In genomic region chr7:100167912-100168323, GRCh38 we compare ENCODE assay signal across 8 cellular contexts. TPM values are rescaled to one million over a fixed set of nuclear protein-coding genes. Genes with fewer than 3 reads are reported as not detected.
DNase-seq lines count a peak whose midpoint lies in the region; ATAC-seq and TF ChIP-seq lines count a peak whose summit lies in the region.

No MANE protein-coding gene starts in this region.

- H3K36me3 ChIP-seq in breast epithelium (no peaks in the 10 kb centered on the region), tibial artery (no peaks in the 10 kb centered on the region)

- CTCF ChIA-PET in MCF 10A (lab: Yijun Ruan, JAX), result interaction anchor here (0.6 to 1.7 kb wide), 3 partner anchors 25 to 113 kb away, joined by 3 to 5 read pairs (median 4); no protein-coding TSS in a partner anchor

- H3K27me3 ChIP-seq in breast epithelium (no peaks in the 10 kb centered on the region), tibial artery (peaks cover 0 to 17% of the 10 kb centered on the region in 2 donors)

- BruUV-seq in MCF 10A (replicated peaks; lab: Mats Ljungman, UMichigan), result no TSS peak

- TF ChIP-seq CTCF in breast epithelium (IDR thresholded peaks at IDR 0.05), result no peak
- no peak for TF ChIP-seq CTCF in MCF 10A (IDR thresholded peaks at IDR 0.05; ENCODE audit: unreplicated experiment)
- TF ChIP-seq CTCF in astrocyte of the spinal cord (IDR thresholded peaks at IDR 0.05; ENCODE audit: low read depth, low read length), result no peak
- no peak for TF ChIP-seq CTCF in tibial artery (IDR thresholded peaks at IDR 0.05)

- TF ChIP-seq POLR2A in breast epithelium (IDR thresholded peaks at IDR 0.05), result no peak

- H3K9me3 ChIP-seq in breast epithelium (no peaks in the 10 kb centered on the region), tibial artery (no peaks in the 10 kb centered on the region)

- no peak overlapping the region for H3K4me3 Mint-ChIP-seq in MCF 10A (ENCODE audit: unreplicated experiment)

- H3K4me3 ChIP-seq in breast epithelium (peak overlapping the region; percentile 46 to 65 (median 52)), astrocyte of the spinal cord (ENCODE audit: low read depth, low read length) (peak overlapping the region; percentile 51), tibial artery (peak overlapping the region; percentile 51 to 56)

- POLR2A ChIA-PET in MCF 10A (lab: Yijun Ruan, JAX), result interaction anchor here (0.8 to 1.6 kb wide), 3 partner anchors 9 to 19 kb away, joined by 4 to 8 read pairs (median 6); partner anchors contain the start of genes GPC2, LAMTOR4, STAG3 and TRAPPC14

- H3K36me3 Mint-ChIP-seq in MCF 10A (ENCODE audit: insufficient read depth, unreplicated experiment), result no peaks in the 10 kb centered on the region

- H3K27ac ChIP-seq in breast epithelium (peak overlapping the region; percentile 45 to 56), tibial artery (peak overlapping the region; percentile 64 to 71)

- no peak for DNase-seq in breast epithelium (ENCODE audit: low spot score in 2 of 2)
- no peak for DNase-seq in MCF 10A (ENCODE audit: unreplicated experiment)
- peak; percentile 22 for DNase-seq in astrocyte of the spinal cord (ENCODE audit: low read depth, low spot score)
- DNase-seq in left colon, result peak in 1 of 2 donors; percentile 56
- DNase-seq in tibial artery, result no peak
- no peak for DNase-seq in HPDE6-E6E7 (ENCODE audit: extremely low spot score)

- intact Hi-C loops in breast epithelium (cut with DNase I; ENCODE audit: low total_unique reads), result loop anchor here (5.0 kb wide), 1 partner anchor 416 kb away; no protein-coding TSS in a partner anchor
- intact Hi-C loops in MCF 10A (cut with micrococcal nuclease), result no loop called here
- intact Hi-C loops in left colon (cut with DNase I, micrococcal nuclease), result no loop called here
- intact Hi-C loops in tibial artery (cut with DNase I; ENCODE audit: low total_unique reads), result no loop called here

- H3K4me1 ChIP-seq in breast epithelium (no peaks in the 10 kb centered on the region), tibial artery (peaks cover 0 to 33% (median 20%) of the 10 kb centered on the region in 4 donors)

- no peak overlapping the region for H3K27ac Mint-ChIP-seq in MCF 10A (ENCODE audit: low read depth, unreplicated experiment)

- no peaks in the 10 kb centered on the region for H3K9me3 Mint-ChIP-seq in MCF 10A (ENCODE audit: unreplicated experiment)

- H3K4me1 Mint-ChIP-seq in MCF 10A (ENCODE audit: insufficient read depth, unreplicated experiment), result peaks cover 28% of the 10 kb centered on the region

- peak; percentile 59 for ATAC-seq in left colon
- no peak for ATAC-seq in HG02763 (IDR thresholded peaks at IDR 0.05; ENCODE audit: unreplicated experiment)
- ATAC-seq in HG03280 (IDR thresholded peaks at IDR 0.05; ENCODE audit: unreplicated experiment), result no peak

- in situ Hi-C loops in astrocyte of the spinal cord (cut with HindIII; ENCODE audit: low sequenced_read_pairs), result no loop called here

- H3K27me3 Mint-ChIP-seq in MCF 10A (ENCODE audit: insufficient read depth, unreplicated experiment), result peaks cover 42% of the 10 kb centered on the region

RNA-seq across cellular contexts. Expression of gene GAL3ST4, which starts 0.5 kb away (rescaled TPM):
- total RNA-seq in breast epithelium (1 to 10 TPM in 2 of 3 donors, under 1 TPM in 1; 0.98 to 2.5 (median 1.9) TPM), MCF 10A (2022) (0.17 and 0.26 TPM in 2 replicates), left colon (10 to 100 TPM in 1 of 2 donors, 1 to 10 TPM in 1; 8.0 to 10.9 TPM)

RNA-seq across cellular contexts. Expression of gene GPC2, which starts 9.3 kb away (rescaled TPM):
- total RNA-seq in breast epithelium (1 to 10 TPM; 1.4 to 3.6 (median 3.4) TPM), MCF 10A (2022) (0.65 and 1.0 TPM in 2 replicates), left colon (1 to 10 TPM; 4.0 to 5.7 TPM)

RNA-seq across cellular contexts. Expression of gene TRAPPC14, which starts 9.4 kb away (rescaled TPM):
- total RNA-seq in breast epithelium (10 to 100 TPM in 2 of 3 donors, 1 to 10 TPM in 1; 3.4 to 16.1 (median 12.6) TPM), MCF 10A (2022) (18.0 and 21.7 TPM in 2 replicates), left colon (10 to 100 TPM; 54.9 to 62.1 TPM)

RNA-seq across cellular contexts. Expression of gene STAG3, which starts 9.8 kb away (rescaled TPM):
- total RNA-seq in breast epithelium (1 to 10 TPM in 2 of 3 donors, under 1 TPM in 1; 0.80 to 3.3 (median 1.3) TPM), MCF 10A (2022) (1.1 and 1.5 TPM in 2 replicates), left colon (1 to 10 TPM; 1.2 to 2.0 TPM)

RNA-seq across cellular contexts. Expression of gene LAMTOR4, which starts 19.2 kb away (rescaled TPM):
- total RNA-seq in breast epithelium (100 to 1,000 TPM; 154 to 285 (median 207) TPM), MCF 10A (2022) (76.6 and 87.3 TPM in 2 replicates), left colon (100 to 1,000 TPM; 224 to 268 TPM)
